Comparison of ENCODE assay signal across 12 cellular contexts in the genomic region with DNA sequence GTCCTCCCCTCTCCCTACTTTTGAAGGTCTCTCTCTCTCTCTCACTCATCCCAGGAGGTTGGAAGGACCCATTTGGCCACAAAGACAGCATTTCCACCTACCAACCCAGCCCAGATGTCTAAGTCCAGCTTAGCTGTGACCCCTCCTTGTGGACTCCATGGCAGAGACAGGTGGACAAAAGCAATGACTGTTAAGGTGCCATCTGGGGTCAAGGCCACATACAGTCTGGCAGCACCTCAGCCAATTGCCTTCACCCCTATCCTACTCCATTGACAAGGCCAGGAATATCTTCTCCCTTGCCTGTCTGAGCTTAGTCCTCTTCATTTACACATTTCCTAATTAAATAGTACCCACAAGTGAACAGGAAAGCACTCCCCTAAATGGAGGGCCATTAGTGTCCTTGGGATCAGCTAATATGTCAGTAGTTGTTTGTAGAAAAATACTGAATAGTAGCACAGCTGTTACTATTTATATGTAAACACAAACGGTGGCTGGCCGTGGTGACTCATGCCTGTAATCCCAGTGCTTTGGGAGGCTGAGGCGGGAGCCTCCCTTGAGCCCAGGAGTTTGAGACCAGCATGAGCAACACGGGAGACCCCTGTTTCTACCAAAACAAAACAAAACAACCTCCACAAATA. TPM values are rescaled to one million over a fixed set of nuclear protein-coding genes. Genes with fewer than 3 reads are reported as not detected.
DNase-seq lines count a peak whose midpoint lies in the region; FAIRE-seq and TF ChIP-seq lines count a peak whose summit lies in the region.
"Had no signal": no experiment of that assay in that cellular context is flagged by ENCODE, and none has a peak within 500 bp of the region (broad histone marks: within the 10 kb centered on the region; RNA-seq: fewer than 3 reads in every experiment).

No MANE protein-coding gene starts in this region.

- H3K9ac ChIP-seq in HUES6 (ENCODE audit: low read length): no peak overlapping the region

- WGBS in adrenal gland, 4 donors: 35 to 57% (median 47%) methylated on average over 4 of the region's 4 CpGs

- intact Hi-C loops in adrenal gland (cut with DNase I): no loop called here

- no peak for TF ChIP-seq POLR2A in adrenal gland (IDR thresholded peaks at IDR 0.05)

- no peak for TF ChIP-seq CTCF in AG04450 (IDR thresholded peaks at IDR 0.05; ENCODE audit: low read depth, low read length)
- no peak for TF ChIP-seq CTCF in adrenal gland (IDR thresholded peaks at IDR 0.05)

- H3K27me3 ChIP-seq in AG04450 (ENCODE audit: control insufficient read depth, insufficient read depth, low read length) (peaks cover 11% of the 10 kb centered on the region), HUES6 (ENCODE audit: control insufficient read depth, insufficient read depth, low read length) (no peaks in the 10 kb centered on the region), adrenal gland (no peaks in the 10 kb centered on the region)
- H3K27me3 ChIP-seq: cardiac muscle cell had no signal

- DNase-seq in AG04450 (ENCODE audit: low read depth, low spot score): peak; percentile 20
- peak; percentile 18 to 59 (median 44) for DNase-seq in adrenal gland
- DNase-seq in iPS-NIHi7 (ENCODE audit: extremely low spot score): peak; percentile 47
- no peak for DNase-seq in NCI-H1694 (lab: John Stamatoyannopoulos, UW)
- no peak for DNase-seq in DMS79 (lab: John Stamatoyannopoulos, UW)
- DNase-seq in HPDE6-E6E7 (ENCODE audit: extremely low spot score): no peak
- no peak for DNase-seq in RCC 7860 (ENCODE audit: low spot score)
- DNase-seq: activated CD4-positive, CD25-positive, alpha-beta regulatory T cell treated with anti-CD3 and anti-CD28 coated beads, Interleukin-2, amount 50 U/mL, for 72 hours; CD4-positive, alpha-beta T cell had no signal

- H3K36me3 ChIP-seq in HUES6 (ENCODE audit: control insufficient read depth, insufficient read depth, low read length) (no peaks in the 10 kb centered on the region), adrenal gland (replicated peaks in 1 of 2) (no peaks in the 10 kb centered on the region)
- H3K36me3 ChIP-seq: cardiac muscle cell had no signal

- H3K9me3 ChIP-seq in AG04450 (ENCODE audit: control insufficient read depth, insufficient read depth, low read length) (no peaks in the 10 kb centered on the region), HUES6 (ENCODE audit: control insufficient read depth, insufficient read depth, low read depth, low read length) (no peaks in the 10 kb centered on the region), adrenal gland (replicated peaks in 1 of 3) (no peaks in the 10 kb centered on the region)

- H3K4me3 ChIP-seq in AG04450 (ENCODE audit: low read depth, low read length) (no peak overlapping the region), HUES6 (ENCODE audit: low read depth, low read length) (peak overlapping the region; percentile 2; the same call in 1 of the 2 replicates), adrenal gland (no peak overlapping the region)
- H3K4me3 ChIP-seq: cardiac muscle cell had no signal

- no peak overlapping the region for H3K27ac ChIP-seq in AG04450 (ENCODE audit: low read depth, low read length)
- H3K27ac ChIP-seq in HUES6 (ENCODE audit: low read depth, low read length): 0 out of 2 replicates have a peak overlapping the region, but pooled peaks have one; percentile 35
- no peak overlapping the region for H3K27ac ChIP-seq in adrenal gland
- H3K27ac ChIP-seq: cardiac muscle cell had no signal

- FAIRE-seq in RCC 7860 (lab: Jason Lieb, UNC): no peak

- CTCF ChIA-PET in AG04450 (lab: Charles Lee): no interaction called here

- H3K4me1 ChIP-seq in HUES6 (ENCODE audit: control insufficient read depth, insufficient read depth, low read length): peaks cover 24% of the 10 kb centered on the region
- H3K4me1 ChIP-seq in adrenal gland (replicated peaks in 1 of 2): no peaks in the 10 kb centered on the region

- POLR2A ChIA-PET in AG04450 (lab: Yijun Ruan, JAX): no interaction called here

RNA-seq across cellular contexts. Expression of gene GCM1, which starts 28.8 kb away (rescaled TPM):
- polyA plus RNA-seq in AG04450 (2011; rRNA removed) (not detected in 2 replicates), adrenal gland (under 1 TPM in 2 of 3 donors, not detected in 1; 0.03 to 0.07 TPM)
- not detected in 2 replicates for polyA minus RNA-seq in AG04450 (2011; rRNA and poly(A)+ RNA removed)
- under 1 TPM in 1 of 8 donors, not detected in 7; 0.35 TPM for total RNA-seq in adrenal gland
- total RNA-seq: cardiac muscle cell, left lobe of liver had no signal
- polyA plus RNA-seq: cardiac muscle cell had no signal

RNA-seq across cellular contexts. Expression of gene FBXO9, which starts 54.7 kb away (rescaled TPM):
- 74.0 and 90.2 TPM in 2 replicates for polyA plus RNA-seq in AG04450 (2011; rRNA removed)
- polyA minus RNA-seq in AG04450 (2011; rRNA and poly(A)+ RNA removed): 55.5 and 73.1 TPM in 2 replicates
- total RNA-seq in adrenal gland: 100 to 1,000 TPM in 7 of 8 donors, 10 to 100 TPM in 1; 42.7 to 396 (median 163) TPM
- polyA plus RNA-seq in adrenal gland: 100 to 1,000 TPM in 1 of 3 donors, 10 to 100 TPM in 2; 60.1 to 176 (median 60.8) TPM

RNA-seq across cellular contexts. Expression of gene CILK1, which starts 58.3 kb away (rescaled TPM):
- polyA plus RNA-seq in AG04450 (2011; rRNA removed): 13.3 and 17.7 TPM in 2 replicates
- polyA minus RNA-seq in AG04450 (2011; rRNA and poly(A)+ RNA removed): 10.8 and 14.6 TPM in 2 replicates
- 10 to 100 TPM; 28.2 to 71.1 (median 47.4) TPM for total RNA-seq in adrenal gland
- polyA plus RNA-seq in adrenal gland: 10 to 100 TPM; 11.7 to 52.7 (median 12.1) TPM

Comparison
In these comparisons a context has a peak if more than half of its experiments do, and no peak if none do; other contexts are left out.
1. DNase-seq: peak in AG04450 (single experiment), adrenal gland (7 of 7) and iPS-NIHi7 (single experiment); none in NCI-H1694 (single experiment), DMS79 (single experiment), HPDE6-E6E7 (single experiment) and RCC 7860 (single experiment).